8 cellular contexts compared by ENCODE assay signal in the genomic region with DNA sequence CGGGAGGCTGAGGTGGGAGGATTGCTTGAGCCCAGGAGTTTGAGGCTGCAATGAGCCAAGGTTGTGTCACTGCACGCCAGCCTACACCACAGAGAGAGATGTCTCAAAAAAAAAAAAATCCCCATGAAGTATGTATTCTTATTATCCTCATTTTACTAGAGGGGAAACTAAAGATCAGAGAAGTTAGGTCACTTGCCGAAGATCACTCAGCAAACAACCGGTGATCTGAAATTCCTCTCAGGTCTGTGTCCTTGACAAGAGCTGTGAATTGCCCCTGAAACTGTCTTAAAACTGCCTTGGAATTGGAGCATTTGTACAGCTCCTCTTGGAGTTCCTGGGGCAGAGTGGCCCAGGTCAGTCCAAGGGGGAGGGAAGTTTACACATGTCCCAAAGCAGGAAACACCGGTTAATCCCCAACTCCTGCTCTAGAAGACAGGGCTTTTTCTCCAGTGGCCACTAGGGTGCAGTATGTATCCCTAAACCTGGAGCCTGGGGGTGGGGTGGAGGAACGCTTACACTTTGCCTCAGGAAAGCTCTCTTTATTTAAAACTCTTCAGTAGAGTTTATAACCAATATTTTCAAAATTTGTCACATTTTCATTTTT. TPM values are rescaled to one million over a fixed set of nuclear protein-coding genes. Genes with fewer than 3 reads are reported as not detected.
DNase-seq lines count a peak whose midpoint lies in the region; TF ChIP-seq lines count a peak whose summit lies in the region.

No MANE protein-coding gene starts in this region.

- no peaks in the 10 kb centered on the region for H3K27me3 Mint-ChIP-seq in nephron (ENCODE audit: low read depth)

- H3K36me3 Mint-ChIP-seq in nephron (ENCODE audit: low read depth) = peaks cover 5% of the 10 kb centered on the region

- no peaks in the 10 kb centered on the region for H3K9me3 Mint-ChIP-seq in nephron

- peak; percentile 95 for TF ChIP-seq CTCF in fibroblast of mammary gland (conservative IDR thresholded peaks at IDR 0.05; ENCODE audit: control insufficient read depth, insufficient read depth, low read depth, low read length)
- peak; percentile 80 to 92 (median 88) for TF ChIP-seq CTCF in nephron (IDR thresholded peaks at IDR 0.05; ENCODE audit: unreplicated experiment in 3 of 3)

- no peak overlapping the region for H3K4me3 ChIP-seq in fibroblast of mammary gland (ENCODE audit: control insufficient read depth, low read depth, low read length)

- H3K27ac Mint-ChIP-seq in nephron = peak overlapping the region; percentile 93 to 96 (median 96)

- DNase-seq in SHP77 (lab: John Stamatoyannopoulos, UW) (peak; percentile 50 to 65), SHP77 treated with DMSO at 0.1 percent for 48 hours (lab: John Stamatoyannopoulos, UW) (no peak), HT-29 (ENCODE audit: low spot score) (peak; percentile 91), OCI-M2 (lab: John Stamatoyannopoulos, UW; ENCODE audit: unreplicated experiment) (peak; percentile 40), fibroblast of mammary gland (ENCODE audit: low read depth) (peak; percentile 79)
- DNase-seq in activated T-cell treated with anti-CD3 and anti-CD28 coated beads, Interleukin-2, amount 50 U/mL, for 48 hours = peak; percentile 72 to 74
- DNase-seq in stimulated activated naive CD4-positive, alpha-beta T cell (lab: John Stamatoyannopoulos, UW) = peak; percentile 26 to 76 (median 55)

- H3K4me1 Mint-ChIP-seq in nephron = peaks cover 28% of the 10 kb centered on the region

- H3K4me3 Mint-ChIP-seq in nephron = peak overlapping the region in 2 of 3 experiments; percentile 6 to 12

RNA-seq across cellular contexts. Expression of a gene that starts 27.6 kb away (rescaled TPM):
- total RNA-seq in HT-29 (2014; rRNA removed; shearing (Covaris generic)) = 0.21 and 0.58 TPM in 2 replicates
